26 cellular contexts compared by ENCODE assay signal in genomic region chr14:33655421-33655820, GRCh38.
"Had no signal": no experiment of that assay in that cellular context is flagged by ENCODE, and none has a peak within 500 bp of the region (broad histone marks: within the 10 kb centered on the region; RNA-seq: fewer than 3 reads in every experiment).

No MANE protein-coding gene starts in this region.

- FAIRE-seq: endometrium, pancreas had no signal

- H3K4me1 ChIP-seq: breast epithelium, gastrocnemius medialis, left ventricle myocardium inferior, pancreas, sigmoid colon, vagina had no signal

- H3K27ac ChIP-seq: breast epithelium, gastrocnemius medialis, left ventricle myocardium inferior, pancreas, sigmoid colon, thoracic aorta, vagina had no signal

- H3K4me3 ChIP-seq: breast epithelium, gastrocnemius medialis, left ventricle myocardium inferior, mucosa of descending colon, pancreas, sigmoid colon, thoracic aorta, vagina had no signal

- H3K27me3 ChIP-seq: breast epithelium, gastrocnemius medialis, pancreas, sigmoid colon, vagina had no signal

- H3K9me3 ChIP-seq: breast epithelium, gastrocnemius medialis, left ventricle myocardium inferior, mucosa of descending colon, pancreas, sigmoid colon, thoracic aorta, vagina had no signal

- DNase-seq: activated CD4-positive, alpha-beta T cell treated with anti-CD3 and anti-CD28 coated beads for 36 hours; activated CD4-positive, alpha-beta T cell treated with anti-CD3 and anti-CD28 coated beads, Interleukin-2, amount 50 U/mL, for 48 hours; activated CD8-positive, alpha-beta memory T cell treated with anti-CD3 and anti-CD28 coated beads, Interleukin-2, amount 50 U/mL, for 48 hours; activated naive CD4-positive, alpha-beta T cell treated with Interleukin-2 at 50 U/mL for 16 hours; activated naive CD8-positive, alpha-beta T cell treated with anti-CD3 and anti-CD28 coated beads for 36 hours; activated T-cell treated with anti-CD3 and anti-CD28 coated beads, Interleukin-2, amount 50 U/mL, for 48 hours; cerebellar nuclear complex; cortex of kidney; effector CD4-positive, alpha-beta T cell; gastrocnemius medialis; hippocampal formation; left ventricle myocardium inferior; mucosa of descending colon; nephron progenitor cell; pancreas; sigmoid colon; stimulated activated CD4-positive, alpha-beta T cell treated with anti-CD3 and anti-CD28 coated beads, Interleukin-2, amount 100 ng/mL, for 48 hours; stimulated activated CD8-positive, alpha-beta memory T cell treated with anti-CD3 and anti-CD28 coated beads, Interleukin-4, amount 100 ng/mL, for 48 hours; stimulated activated naive CD4-positive, alpha-beta T cell; T-helper 1 cell; T-helper 9 cell had no signal

- H3K36me3 ChIP-seq: breast epithelium, gastrocnemius medialis, left ventricle myocardium inferior, pancreas, sigmoid colon, thoracic aorta, vagina had no signal

- ATAC-seq: activated CD4-positive, alpha-beta T cell treated with anti-CD3 and anti-CD28 coated beads for 36 hours; gastrocnemius medialis; mucosa of descending colon; pancreas; WTC11 had no signal
